In genomic region chr10:122477436-122477835, GRCh38 we compare ENCODE assay signal across 1 cellular context.
TF ChIP-seq lines count a peak whose summit lies in the region.

No MANE protein-coding gene starts in this region.

TF ChIP-seq in WTC11, 78 proteins besides CTCF, POLR2A, EP300 and RAD21 (continued from another document):
- TF ChIP-seq AFF4 (CRISPR knock-in tag; IDR thresholded peaks at IDR 0.05; ENCODE audit: borderline replicate concordance) = no peak
- TF ChIP-seq ZNF416 (CRISPR knock-in tag; IDR thresholded peaks at IDR 0.05) = no peak
- TF ChIP-seq NR2C2 (CRISPR knock-in tag; IDR thresholded peaks at IDR 0.05) = no peak
- no peak for TF ChIP-seq ESRRA (CRISPR knock-in tag; IDR thresholded peaks at IDR 0.05; ENCODE audit: borderline replicate concordance)
- no peak for TF ChIP-seq ZNF396 (CRISPR knock-in tag; IDR thresholded peaks at IDR 0.05; ENCODE audit: borderline replicate concordance)
- TF ChIP-seq KAT7 (CRISPR knock-in tag; IDR thresholded peaks at IDR 0.05; ENCODE audit: borderline replicate concordance) = no peak
- TF ChIP-seq, protein P1, sequence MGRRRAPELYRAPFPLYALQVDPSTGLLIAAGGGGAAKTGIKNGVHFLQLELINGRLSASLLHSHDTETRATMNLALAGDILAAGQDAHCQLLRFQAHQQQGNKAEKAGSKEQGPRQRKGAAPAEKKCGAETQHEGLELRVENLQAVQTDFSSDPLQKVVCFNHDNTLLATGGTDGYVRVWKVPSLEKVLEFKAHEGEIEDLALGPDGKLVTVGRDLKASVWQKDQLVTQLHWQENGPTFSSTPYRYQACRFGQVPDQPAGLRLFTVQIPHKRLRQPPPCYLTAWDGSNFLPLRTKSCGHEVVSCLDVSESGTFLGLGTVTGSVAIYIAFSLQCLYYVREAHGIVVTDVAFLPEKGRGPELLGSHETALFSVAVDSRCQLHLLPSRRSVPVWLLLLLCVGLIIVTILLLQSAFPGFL (CRISPR knock-in tag; IDR thresholded peaks at IDR 0.05; ENCODE audit: borderline replicate concordance) = no peak
